Comparison of ENCODE assay signal across 20 cellular contexts in the genomic region with DNA sequence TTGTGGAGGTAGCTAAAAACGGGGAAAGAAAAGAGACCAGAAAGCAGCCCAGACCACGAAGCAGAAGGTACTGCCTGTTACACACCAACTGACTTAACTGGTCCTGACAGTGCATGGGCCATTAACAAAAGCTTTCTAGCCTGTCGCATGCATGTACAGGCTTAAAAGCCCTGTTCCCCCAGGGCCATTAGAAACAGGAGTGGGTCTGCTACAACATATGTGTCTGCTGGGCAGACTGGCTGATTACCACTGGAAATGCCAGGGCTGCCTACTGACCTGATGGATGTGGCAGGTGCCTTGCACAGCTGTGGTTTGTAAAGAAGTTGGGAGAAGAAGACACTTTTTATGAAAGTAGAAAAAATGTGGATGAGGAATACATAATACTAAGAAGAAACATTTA.
"Had no signal": no experiment of that assay in that cellular context is flagged by ENCODE, and none has a peak within 500 bp of the region (broad histone marks: within the 10 kb centered on the region; RNA-seq: fewer than 3 reads in every experiment).

No MANE protein-coding gene starts in this region.

- H3K27ac Mint-ChIP-seq: activated CD8-positive, alpha-beta memory T cell treated with anti-CD3 and anti-CD28 coated beads, Interleukin-2, amount 10 ng/mL, durations not matched to agents 7 days and 5 days; activated naive CD8-positive, alpha-beta T cell; activated T-cell treated with anti-CD3 and anti-CD28 coated beads, Interleukin-2, amount 50 U/mL, for 24 hours; dendritic cell treated with granulocyte-macrophage colony-stimulating factor and Interleukin-4, amounts not matched to agents 40 ng/mL and 50 ng/mL, for 4 days; effector memory CD8-positive, alpha-beta T cell; naive thymus-derived CD8-positive, alpha-beta T cell had no signal

- H3K27me3 ChIP-seq: gastroesophageal sphincter had no signal

- H3K4me1 Mint-ChIP-seq: activated CD8-positive, alpha-beta memory T cell treated with anti-CD3 and anti-CD28 coated beads, Interleukin-2, amount 10 ng/mL, durations not matched to agents 7 days and 5 days; naive thymus-derived CD8-positive, alpha-beta T cell had no signal

- DNase-seq: activated CD4-positive, alpha-beta T cell treated with anti-CD3 and anti-CD28 coated beads for 1 hour; activated CD4-positive, alpha-beta T cell treated with anti-CD3 and anti-CD28 coated beads, Interleukin-2, amount 50 U/mL, for 48 hours; activated CD8-positive, alpha-beta memory T cell treated with anti-CD3 and anti-CD28 coated beads, Interleukin-2, amount 10 ng/mL, durations not matched to agents 7 days and 5 days; activated effector memory CD4-positive, alpha-beta T cell treated with Interleukin-2 at 50 U/mL for 16 hours; activated T-cell treated with anti-CD3 and anti-CD28 coated beads, Interleukin-2, amount 50 U/mL, for 24 hours; amygdala; effector memory CD8-positive, alpha-beta T cell; hippocampal formation; lower lobe of right lung; naive thymus-derived CD8-positive, alpha-beta T cell; occipital lobe; stimulated activated CD4-positive, alpha-beta T cell treated with anti-CD3 and anti-CD28 coated beads, Interleukin-2, amount 100 ng/mL, for 48 hours; stimulated activated CD8-positive, alpha-beta memory T cell treated with anti-CD3 and anti-CD28 coated beads, Interleukin-4, amount 100 ng/mL, for 48 hours; stimulated activated naive CD8-positive, alpha-beta T cell treated with anti-CD3 and anti-CD28 coated beads, Interleukin-15, Interleukin-2, amounts not matched to agents 100 U/mL and 50 U/mL, for 24 hours; T-helper 9 cell had no signal

- H3K4me3 ChIP-seq: gastroesophageal sphincter, lower lobe of right lung, thoracic aorta had no signal

- H3K4me1 ChIP-seq: gastroesophageal sphincter, lower lobe of right lung had no signal

- H3K36me3 Mint-ChIP-seq: activated CD8-positive, alpha-beta memory T cell treated with anti-CD3 and anti-CD28 coated beads, Interleukin-2, amount 10 ng/mL, durations not matched to agents 7 days and 5 days; activated naive CD8-positive, alpha-beta T cell; brain; naive thymus-derived CD8-positive, alpha-beta T cell had no signal

- ATAC-seq: activated CD8-positive, alpha-beta memory T cell treated with anti-CD3 and anti-CD28 coated beads, Interleukin-2, amount 10 ng/mL, durations not matched to agents 7 days and 5 days; effector memory CD8-positive, alpha-beta T cell; gastroesophageal sphincter; lower lobe of right lung; naive thymus-derived CD8-positive, alpha-beta T cell; stimulated activated naive CD8-positive, alpha-beta T cell treated with anti-CD3 and anti-CD28 coated beads, Interleukin-15, Interleukin-2, amounts not matched to agents 100 U/mL and 50 U/mL, for 24 hours had no signal

- H3K36me3 ChIP-seq: gastroesophageal sphincter, lower lobe of right lung, thoracic aorta had no signal

- H3K9me3 ChIP-seq: gastroesophageal sphincter, lower lobe of right lung, thoracic aorta had no signal

- H3K9me3 Mint-ChIP-seq: activated T-cell treated with anti-CD3 and anti-CD28 coated beads, Interleukin-2, amount 50 U/mL, for 24 hours; dendritic cell treated with granulocyte-macrophage colony-stimulating factor and Interleukin-4, amounts not matched to agents 40 ng/mL and 50 ng/mL, for 4 days; effector memory CD8-positive, alpha-beta T cell; naive thymus-derived CD8-positive, alpha-beta T cell had no signal

- H3K27me3 Mint-ChIP-seq: brain; dendritic cell treated with granulocyte-macrophage colony-stimulating factor and Interleukin-4, amounts not matched to agents 40 ng/mL and 50 ng/mL, for 4 days had no signal

- H3K4me3 Mint-ChIP-seq: activated CD8-positive, alpha-beta memory T cell treated with anti-CD3 and anti-CD28 coated beads, Interleukin-2, amount 10 ng/mL, durations not matched to agents 7 days and 5 days; activated naive CD8-positive, alpha-beta T cell; activated T-cell treated with anti-CD3 and anti-CD28 coated beads, Interleukin-2, amount 50 U/mL, for 24 hours; brain; dendritic cell treated with granulocyte-macrophage colony-stimulating factor and Interleukin-4, amounts not matched to agents 40 ng/mL and 50 ng/mL, for 4 days; effector memory CD8-positive, alpha-beta T cell; naive thymus-derived CD8-positive, alpha-beta T cell had no signal

- H3K27ac ChIP-seq: gastroesophageal sphincter, lower lobe of right lung, thoracic aorta had no signal
